ENCODE assay signal across 8 cellular contexts in the genomic region with DNA sequence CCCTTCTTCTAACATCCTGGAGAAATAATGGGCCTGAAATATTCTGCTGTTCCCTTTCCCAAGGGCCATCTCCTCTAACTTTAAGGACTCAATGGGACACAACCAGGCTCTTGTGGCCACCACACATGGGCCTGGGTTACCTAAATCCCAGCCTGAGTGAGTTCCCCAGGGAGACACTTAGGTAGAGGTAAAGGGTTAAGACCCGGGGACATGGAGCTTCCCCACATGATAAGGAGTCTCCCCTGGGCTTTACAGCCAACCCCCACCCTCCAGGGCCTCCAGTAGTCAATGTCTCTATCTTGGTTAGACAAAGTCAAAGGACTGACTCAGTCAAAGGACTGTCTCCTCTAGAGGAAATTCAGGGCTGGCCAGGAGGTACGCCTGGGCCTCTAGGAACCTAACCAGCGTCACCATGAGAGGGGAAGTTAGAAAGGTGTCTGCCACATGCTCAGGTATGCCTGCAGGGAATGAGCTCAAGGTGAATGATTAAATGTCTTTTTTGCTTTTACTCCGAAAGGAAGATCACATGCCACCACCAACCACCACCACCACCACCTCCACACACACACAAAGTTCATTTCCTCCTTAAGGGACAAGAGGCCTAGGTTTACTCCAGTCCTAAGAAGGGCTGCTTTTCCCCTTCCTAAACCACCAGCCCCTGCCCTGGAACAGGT. TPM values are rescaled to one million over a fixed set of nuclear protein-coding genes. Genes with fewer than 3 reads are reported as not detected.
A peak's percentile ranks its signal among the peaks of the same experiment; 100 is the strongest.
DNase-seq lines count a peak whose midpoint lies in the region; ATAC-seq and TF ChIP-seq lines count a peak whose summit lies in the region.

No MANE protein-coding gene starts in this region.

- H3K27ac Mint-ChIP-seq in CD8-positive, alpha-beta T cell: peak overlapping the region; percentile 94
- peak overlapping the region; percentile 88 for H3K27ac Mint-ChIP-seq in T-helper 1 cell treated with Interleukin-12 subunit alpha and Interleukin-12 subunit beta and Interleukin-4 antibody, amounts not matched to agents 30 μg/mL and 1 μg/mL, for 36 hours
- H3K27ac Mint-ChIP-seq in naive B cell: peak overlapping the region; percentile 82 to 95 (median 92)

- peaks cover 84% of the 10 kb centered on the region for H3K4me1 Mint-ChIP-seq in CD8-positive, alpha-beta T cell (ENCODE audit: low read depth)
- H3K4me1 Mint-ChIP-seq in T-helper 1 cell treated with Interleukin-12 subunit alpha and Interleukin-12 subunit beta and Interleukin-4 antibody, amounts not matched to agents 30 μg/mL and 1 μg/mL, for 36 hours (ENCODE audit: low read depth): peaks cover 70% of the 10 kb centered on the region
- peaks cover 50 to 76% (median 71%) of the 10 kb centered on the region in 3 donors for H3K4me1 Mint-ChIP-seq in naive B cell

- no peaks in the 10 kb centered on the region for H3K9me3 Mint-ChIP-seq in CD8-positive, alpha-beta T cell
- no peaks in the 10 kb centered on the region for H3K9me3 Mint-ChIP-seq in T-helper 1 cell treated with Interleukin-12 subunit alpha and Interleukin-12 subunit beta and Interleukin-4 antibody, amounts not matched to agents 30 μg/mL and 1 μg/mL, for 36 hours
- peaks cover 0 to 1% (median 0%) of the 10 kb centered on the region in 7 donors for H3K9me3 Mint-ChIP-seq in naive B cell

- H3K9me3 ChIP-seq in CD8-positive, alpha-beta T cell (ENCODE audit: low read length): no peaks in the 10 kb centered on the region
- H3K9me3 ChIP-seq in ectodermal cell (ENCODE audit: control insufficient read depth, low read length) (no peaks in the 10 kb centered on the region), A673 (ENCODE audit: low read depth, low read length, poor library complexity, severe bottlenecking) (no peaks in the 10 kb centered on the region)

- BruUV-seq in A673 (replicated peaks; lab: Mats Ljungman, UMichigan): no TSS peak

- no peak overlapping the region for H3K4me3 ChIP-seq in CD8-positive, alpha-beta T cell (ENCODE audit: low read depth, low read length)
- H3K4me3 ChIP-seq in ectodermal cell (ENCODE audit: insufficient read depth, low read depth, low read length): no peak overlapping the region
- no peak overlapping the region for H3K4me3 ChIP-seq in A673 (ENCODE audit: low read depth, low read length, poor library complexity, severe bottlenecking)

- intact Hi-C loops in CD8-positive, alpha-beta T cell (cut with DNase I, micrococcal nuclease): loop anchor here (5.0 to 10.0 kb wide), 5 partner anchors 159 to 501 kb away; no protein-coding TSS in a partner anchor
- intact Hi-C loops in A673 (cut with micrococcal nuclease; ENCODE audit: unreplicated experiment): loop anchor here (5.0 kb wide), 2 partner anchors 239 to 434 kb away; no protein-coding TSS in a partner anchor

- H3K27ac ChIP-seq in CD8-positive, alpha-beta T cell (ENCODE audit: low read depth, low read length): peak overlapping the region; percentile 20
- H3K27ac ChIP-seq in ectodermal cell (ENCODE audit: insufficient read depth, low read depth, low read length, poor library complexity, severe bottlenecking): peak overlapping the region; percentile 21
- H3K27ac ChIP-seq in A673 (ENCODE audit: low read depth, low read length, poor library complexity, severe bottlenecking): no peak overlapping the region

- POLR2A ChIA-PET in CD8-positive, alpha-beta T cell (lab: Charles Lee): interaction anchor here (0.6 to 14.8 kb wide), 9 partner anchors 10 to 535 kb away, joined by 3 to 641 read pairs (median 3); no protein-coding TSS in a partner anchor
- POLR2A ChIA-PET in A673 (lab: Charles Lee; ENCODE audit: low non-redundant PET): no interaction called here

- peak; percentile 28 for ATAC-seq in CD8-positive, alpha-beta T cell
- peak in 1 of 2 donors; percentile 10 for ATAC-seq in naive B cell (ENCODE audit: low read depth in 2 of 2)
- no peak for ATAC-seq in HG03097 (IDR thresholded peaks at IDR 0.05; ENCODE audit: low FRiP score, unreplicated experiment)

- H3K27me3 ChIP-seq in CD8-positive, alpha-beta T cell (ENCODE audit: insufficient read depth, low read length): no peaks in the 10 kb centered on the region
- H3K27me3 ChIP-seq in ectodermal cell (ENCODE audit: control insufficient read depth, insufficient read depth, low read length, poor library complexity, severe bottlenecking): no peaks in the 10 kb centered on the region
- H3K27me3 ChIP-seq in A673 (replicated peaks; ENCODE audit: insufficient read depth, low read depth, low read length, poor library complexity): no peaks in the 10 kb centered on the region

- H3K4me3 Mint-ChIP-seq in CD8-positive, alpha-beta T cell: peak overlapping the region; percentile 74
- peak overlapping the region; percentile 26 for H3K4me3 Mint-ChIP-seq in T-helper 1 cell treated with Interleukin-12 subunit alpha and Interleukin-12 subunit beta and Interleukin-4 antibody, amounts not matched to agents 30 μg/mL and 1 μg/mL, for 36 hours
- H3K4me3 Mint-ChIP-seq in naive B cell: peak overlapping the region in 3 of 8 donors; percentile 49 to 82 (median 75)

- peaks cover 80% of the 10 kb centered on the region for H3K4me1 ChIP-seq in CD8-positive, alpha-beta T cell (ENCODE audit: insufficient read depth, low read length)
- H3K4me1 ChIP-seq in ectodermal cell (ENCODE audit: control insufficient read depth, insufficient read depth, low read length) (peaks cover 20% of the 10 kb centered on the region), A673 (ENCODE audit: insufficient read depth, low read length, poor library complexity, severe bottlenecking) (peaks cover 25% of the 10 kb centered on the region)

- DNase-seq in CD8-positive, alpha-beta T cell: peak in 4 of 7 experiments; percentile 38 to 72 (median 65)
- DNase-seq in naive B cell: no peak
- no peak for DNase-seq in effector CD8-positive, alpha-beta T cell (lab: John Stamatoyannopoulos, UW)
- DNase-seq in cerebellum (ENCODE audit: low spot score): no peak
- no peak for DNase-seq in A673 (ENCODE audit: low spot score)

- CTCF ChIA-PET in CD8-positive, alpha-beta T cell (lab: Charles Lee): interaction anchor here (1.0 to 16.2 kb wide), 4 partner anchors 13 to 536 kb away, joined by 3 to 384 read pairs (median 34); no protein-coding TSS in a partner anchor
- CTCF ChIA-PET in A673 (lab: Charles Lee): no interaction called here

- TF ChIP-seq CTCF in CD8-positive, alpha-beta T cell (IDR thresholded peaks at IDR 0.05): no peak
- no peak for TF ChIP-seq CTCF in A673 (conservative IDR thresholded peaks at IDR 0.05; ENCODE audit: low read depth, low read length)

- 91% methylated on average over 4 of the region's 4 CpGs for WGBS in ectodermal cell, 2 experiments

- peaks cover 15% of the 10 kb centered on the region for H3K36me3 ChIP-seq in CD8-positive, alpha-beta T cell (ENCODE audit: insufficient read depth, low read length)
- H3K36me3 ChIP-seq in ectodermal cell (ENCODE audit: control insufficient read depth, insufficient read depth, low read length) (peaks cover 25% of the 10 kb centered on the region), A673 (ENCODE audit: insufficient read depth, low read length, poor library complexity, severe bottlenecking) (peaks cover 33% of the 10 kb centered on the region)

- peaks cover 38% of the 10 kb centered on the region for H3K36me3 Mint-ChIP-seq in CD8-positive, alpha-beta T cell
- peaks cover 37% of the 10 kb centered on the region for H3K36me3 Mint-ChIP-seq in T-helper 1 cell treated with Interleukin-12 subunit alpha and Interleukin-12 subunit beta and Interleukin-4 antibody, amounts not matched to agents 30 μg/mL and 1 μg/mL, for 36 hours (ENCODE audit: low read depth)
- peaks cover 27 to 28% of the 10 kb centered on the region in 2 donors for H3K36me3 Mint-ChIP-seq in naive B cell

- no peaks in the 10 kb centered on the region for H3K27me3 Mint-ChIP-seq in CD8-positive, alpha-beta T cell (ENCODE audit: low read depth)
- no peaks in the 10 kb centered on the region for H3K27me3 Mint-ChIP-seq in T-helper 1 cell treated with Interleukin-12 subunit alpha and Interleukin-12 subunit beta and Interleukin-4 antibody, amounts not matched to agents 30 μg/mL and 1 μg/mL, for 36 hours (ENCODE audit: low read depth)
- no peaks in the 10 kb centered on the region for H3K27me3 Mint-ChIP-seq in naive B cell

RNA-seq across cellular contexts. Expression of gene ZFP36L1, which starts 6.9 kb away (rescaled TPM):
- 100 to 1,000 TPM; 241 to 248 TPM for total RNA-seq in CD8-positive, alpha-beta T cell
- 248 TPM for polyA plus RNA-seq in ectodermal cell (2013, experiment 1 of 4)
- polyA plus RNA-seq in ectodermal cell (2013, experiment 2 of 4): 221 TPM
- polyA plus RNA-seq in ectodermal cell (2013, experiment 3 of 4): 219 TPM
- polyA plus RNA-seq in ectodermal cell (2013, experiment 4 of 4): 219 TPM
- 100 to 1,000 TPM in 5 of 6 donors, 10 to 100 TPM in 1; 99.2 to 447 (median 302) TPM for polyA plus RNA-seq in naive B cell (ENCODE audit: low read depth in 6 of 6)
- total RNA-seq in cerebellum (26.4 TPM), A673 (2021) (69.5 and 77.1 TPM in 2 replicates)

Comparison
In these comparisons a context has a peak if more than half of its experiments do, and no peak if none do; other contexts are left out.
1. DNase-seq: peak in CD8-positive, alpha-beta T cell (4 of 7); none in naive B cell (single experiment), effector CD8-positive, alpha-beta T cell (single experiment), cerebellum (single experiment) and A673 (single experiment).
2. Peak in every context shown above with its lines, with median percentiles within 50 percentile points of each other: H3K27ac Mint-ChIP-seq.